Comparison of ENCODE assay signal across 24 cellular contexts in the genomic region with DNA sequence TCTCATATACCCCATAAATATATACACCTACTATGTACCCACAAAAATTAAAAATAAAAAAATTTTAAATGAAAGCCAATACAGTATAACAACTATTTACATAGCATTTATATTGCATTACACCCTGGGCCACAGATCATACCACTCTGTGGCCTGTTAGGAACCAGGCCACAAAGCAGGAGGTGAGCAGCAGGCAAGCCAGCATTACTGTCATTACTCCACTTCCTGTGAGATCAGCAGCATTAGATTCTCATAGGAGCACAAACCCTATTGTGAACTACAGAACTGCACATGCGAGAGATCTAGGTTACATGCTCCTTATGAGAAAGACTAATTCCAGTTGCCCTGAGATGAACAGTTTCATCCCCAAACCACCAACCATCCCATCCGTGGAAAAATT. TPM values are rescaled to one million over a fixed set of nuclear protein-coding genes. Genes with fewer than 3 reads are reported as not detected.
DNase-seq lines count a peak whose midpoint lies in the region; ATAC-seq, FAIRE-seq and TF ChIP-seq lines count a peak whose summit lies in the region.
"Had no signal": no experiment of that assay in that cellular context is flagged by ENCODE, and none has a peak within 500 bp of the region (broad histone marks: within the 10 kb centered on the region; RNA-seq: fewer than 3 reads in every experiment).

No MANE protein-coding gene starts in this region.

- no peaks in the 10 kb centered on the region for H3K79me1 ChIP-seq in IMR-90 (ENCODE audit: low read depth in 1 of 2, low read length in 2 of 2)

- no peak for TF ChIP-seq POLR2A in IMR-90 (IDR thresholded peaks at IDR 0.05; ENCODE audit: low read depth, low read length)

- H4K5ac ChIP-seq in IMR-90 (ENCODE audit: low read depth, low read length), result no peak overlapping the region

- no peak overlapping the region for H4K91ac ChIP-seq in IMR-90 (ENCODE audit: insufficient read depth, low read depth, low read length)

- H3K18ac ChIP-seq in IMR-90 (ENCODE audit: low read depth, low read length), result 0 out of 2 replicates have a peak overlapping the region, but pooled peaks have one; percentile 25

- CTCF ChIA-PET in IMR-90 (lab: Yijun Ruan, JAX), result no interaction called here

- H3K36me3 ChIP-seq in IMR-90 (ENCODE audit: control insufficient read depth, insufficient read depth, low read length) (no peaks in the 10 kb centered on the region), left ventricle myocardium inferior (no peaks in the 10 kb centered on the region), pancreas (no peaks in the 10 kb centered on the region)
- H3K36me3 ChIP-seq: adrenal gland, neutrophil, Peyer's patch, spleen, stomach, upper lobe of left lung had no signal

- H3K27me3 ChIP-seq in IMR-90 (ENCODE audit: control insufficient read depth, insufficient read depth, low read length), result no peaks in the 10 kb centered on the region
- no peaks in the 10 kb centered on the region for H3K27me3 ChIP-seq in left ventricle myocardium inferior (ENCODE audit: low read depth)
- no peaks in the 10 kb centered on the region for H3K27me3 ChIP-seq in pancreas
- H3K27me3 ChIP-seq: adrenal gland, neutrophil, Peyer's patch, spleen, stomach, upper lobe of left lung had no signal

- no peak overlapping the region for H3K23ac ChIP-seq in IMR-90 (ENCODE audit: low read depth, low read length)

- no peak overlapping the region for H3K4ac ChIP-seq in IMR-90 (ENCODE audit: low read depth, low read length)

- H2BK15ac ChIP-seq in IMR-90 (ENCODE audit: low read depth, low read length), result no peak overlapping the region

- no peak overlapping the region for H2AFZ ChIP-seq in IMR-90 (replicated peaks; ENCODE audit: low read length, poor library complexity)

- ATAC-seq in IMR-90 (ENCODE audit: low read depth) (no peak), pancreas (no peak)
- ATAC-seq: activated CD4-positive, alpha-beta T cell treated with anti-CD3 and anti-CD28 coated beads for 36 hours had no signal

- intact Hi-C loops in IMR-90 (cut with micrococcal nuclease), result no loop called here
- intact Hi-C loops in left ventricle myocardium inferior (cut with micrococcal nuclease), result loop anchor here (10.0 kb wide), 1 partner anchor 68 kb away; no protein-coding TSS in a partner anchor
- intact Hi-C loops in pancreas (cut with DNase I), result no loop called here

- no peaks in the 10 kb centered on the region for H4K20me1 ChIP-seq in IMR-90 (ENCODE audit: insufficient read depth, low read length)

- in situ Hi-C loops in IMR-90 (cut with MboI; ENCODE audit: low sequenced_read_pairs) (no loop called here), G401 (cut with HindIII; ENCODE audit: low sequenced_read_pairs) (no loop called here)

- H3K4me3 ChIP-seq in IMR-90 (ENCODE audit: insufficient read depth, low read depth, low read length), result no peak overlapping the region
- H3K4me3 ChIP-seq in left ventricle myocardium inferior, result no peak overlapping the region
- H3K4me3 ChIP-seq in pancreas, result no peak overlapping the region
- H3K4me3 ChIP-seq: adrenal gland, Peyer's patch, spleen, stomach, upper lobe of left lung had no signal

- no TSS peak for BruUV-seq in IMR-90 (replicated peaks; lab: Mats Ljungman, UMichigan)

- peaks cover 4% of the 10 kb centered on the region; the same call in 1 of the 2 replicates for H3K9me1 ChIP-seq in IMR-90 (ENCODE audit: insufficient read depth, low read length)

- no peak overlapping the region for H2AK5ac ChIP-seq in IMR-90 (ENCODE audit: low read depth, low read length)

- H2BK120ac ChIP-seq in IMR-90 (ENCODE audit: low read depth, low read length), result no peak overlapping the region

- DNase-seq in NCI-H748 (lab: John Stamatoyannopoulos, UW; ENCODE audit: unreplicated experiment) (peak; percentile 3), NCI-H748 treated with DMSO at 0.1 percent for 48 hours (lab: John Stamatoyannopoulos, UW) (no peak), IMR-90 (no peak), left ventricle myocardium inferior (no peak), pancreas (no peak), G401 (ENCODE audit: low spot score) (no peak), NCI-H187 (lab: John Stamatoyannopoulos, UW) (no peak), D341Med (ENCODE audit: low spot score) (no peak)
- DNase-seq: activated CD4-positive, alpha-beta T cell treated with anti-CD3 and anti-CD28 coated beads for 36 hours; activated CD8-positive, alpha-beta memory T cell treated with anti-CD3 and anti-CD28 coated beads, Interleukin-2, amount 50 U/mL, for 48 hours; adrenal gland; DMS79; glutamatergic neuron; GOT3; Kasumi-1; NCI-H1105; Peyer's patch; spleen; stimulated activated CD4-positive, alpha-beta T cell treated with anti-CD3 and anti-CD28 coated beads, Interleukin-4, amount 100 ng/mL, for 4 hours; stomach; upper lobe of left lung had no signal

- H3K4me2 ChIP-seq in IMR-90 (ENCODE audit: low read depth, low read length), result no peak overlapping the region

- 0 out of 2 replicates have a peak overlapping the region, but pooled peaks have one; percentile 25 for H3K14ac ChIP-seq in IMR-90 (replicated peaks; ENCODE audit: low read depth, low read length)

- POLR2A ChIA-PET in IMR-90 (lab: Charles Lee; ENCODE audit: unreplicated experiment), result no interaction called here

- H2BK20ac ChIP-seq in IMR-90 (ENCODE audit: low read depth, low read length), result no peak overlapping the region

- no peak overlapping the region for H3K9ac ChIP-seq in IMR-90 (ENCODE audit: low read depth, low read length)

- WGBS in IMR-90 (ENCODE audit: extremely low coverage in 2 of 2, insufficient read length in 1 of 2), 2 experiments, result no CpG with 5 or more reads among the region's 2 CpGs
- 94% methylated on average over 2 of the region's 2 CpGs for WGBS in pancreas, 2 donors

- dilution Hi-C loops in IMR-90 (cut with HindIII; ENCODE audit: low sequenced_read_pairs, unreplicated experiment), result no loop called here

- no peak overlapping the region for H4K8ac ChIP-seq in IMR-90 (ENCODE audit: low read depth in 2 of 2, low read length in 2 of 2)

- FAIRE-seq in pancreas (lab: Jason Lieb, UNC), result no peak
- FAIRE-seq: A204.1 had no signal

- no peak overlapping the region for H2AK9ac ChIP-seq in IMR-90 (replicated peaks; ENCODE audit: low read depth, low read length, poor library complexity)

- H3K9me3 ChIP-seq in IMR-90 (ENCODE audit: control insufficient read depth, insufficient read depth, low read length) (no peaks in the 10 kb centered on the region), left ventricle myocardium inferior (replicated peaks) (no peaks in the 10 kb centered on the region), pancreas (no peaks in the 10 kb centered on the region)
- H3K9me3 ChIP-seq: adrenal gland, neutrophil, Peyer's patch, spleen, stomach, upper lobe of left lung had no signal

- no peak for TF ChIP-seq RAD21 in IMR-90 (IDR thresholded peaks at IDR 0.05; ENCODE audit: low read length)

- H3K56ac ChIP-seq in IMR-90 (ENCODE audit: extremely low read depth, insufficient read depth, low read length), result no peak overlapping the region

- no peak overlapping the region for H3K27ac ChIP-seq in IMR-90 (ENCODE audit: insufficient read depth, low read length)
- H3K27ac ChIP-seq in left ventricle myocardium inferior (replicated peaks), result peak overlapping the region; percentile 86
- H3K27ac ChIP-seq in pancreas, result peak overlapping the region in 3 of 4 donors; percentile 2 to 71 (median 23)
- H3K27ac ChIP-seq: neutrophil, Peyer's patch, stomach had no signal

- H2BK5ac ChIP-seq in IMR-90 (ENCODE audit: low read depth, low read length, poor library complexity, severe bottlenecking), result no peak overlapping the region

- H3K4me1 ChIP-seq in IMR-90 (ENCODE audit: control insufficient read depth, insufficient read depth, low read length), result peaks cover 9% of the 10 kb centered on the region
- peaks cover 47% of the 10 kb centered on the region for H3K4me1 ChIP-seq in left ventricle myocardium inferior
- H3K4me1 ChIP-seq in pancreas, result peaks cover 23 to 28% (median 26%) of the 10 kb centered on the region in 3 donors

- no peak for TF ChIP-seq CTCF in IMR-90 (conservative IDR thresholded peaks at IDR 0.05; ENCODE audit: low read depth, low read length)
- TF ChIP-seq CTCF in left ventricle myocardium inferior (IDR thresholded peaks at IDR 0.05; ENCODE audit: borderline replicate concordance), result no peak
- no peak for TF ChIP-seq CTCF in pancreas (IDR thresholded peaks at IDR 0.05)

TF ChIP-seq in IMR-90, 13 proteins besides CTCF, POLR2A, EP300 and RAD21:
- TF ChIP-seq SMC3 (IDR thresholded peaks at IDR 0.05; ENCODE audit: low read depth, low read length), result no peak

RNA-seq across cellular contexts. Expression of gene FILIP1L, which starts 17.4 kb away (rescaled TPM):
- total RNA-seq in IMR-90 (2012; rRNA removed) (19.9 and 21.1 TPM in 2 replicates), left ventricle myocardium inferior (84.9 TPM), pancreas (10 to 100 TPM; 12.5 to 37.7 (median 15.8) TPM)
- polyA plus RNA-seq in IMR-90 (2012; rRNA removed) (11.5 and 14.7 TPM in 2 replicates), pancreas (10 to 100 TPM; 13.6 to 19.0 TPM)
- polyA plus RNA-seq in IMR-90 (2012; cell fraction: cytosol; rRNA removed), result 2.5 and 4.3 TPM in 2 replicates
- polyA plus RNA-seq in IMR-90 (2012; cell fraction: nucleus; rRNA removed; ENCODE audit: low replicate concordance), result 1.4 and 10.5 TPM in 2 replicates
- total RNA-seq in G401 (2014; rRNA removed; shearing (Covaris generic)), result 3.7 TPM in 1 of 2 replicates, not detected in the other
- total RNA-seq: SK-MEL-5 had no signal
